Comparison of ENCODE assay signal across 9 cellular contexts in the genomic region with DNA sequence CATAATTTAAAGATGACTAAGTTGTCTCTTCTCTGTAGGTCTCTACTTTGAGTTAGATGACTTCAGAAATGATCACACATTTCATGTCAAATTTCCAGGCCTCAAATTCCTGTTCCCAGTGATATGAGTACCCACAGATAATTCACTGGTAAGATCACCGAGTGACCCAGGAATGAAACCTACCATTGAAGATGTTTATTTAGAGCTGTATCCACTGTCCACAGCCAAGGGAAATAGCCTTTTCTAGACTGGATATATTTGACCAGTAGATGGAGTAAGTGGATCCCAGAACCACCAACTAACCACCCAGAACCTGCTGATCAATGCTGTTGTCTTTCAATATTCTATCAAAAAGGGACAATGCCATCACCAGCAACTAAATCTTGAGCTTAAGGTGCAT.
DNase-seq lines count a peak whose midpoint lies in the region; ATAC-seq and TF ChIP-seq lines count a peak whose summit lies in the region.
"Had no signal": no experiment of that assay in that cellular context is flagged by ENCODE, and none has a peak within 500 bp of the region (broad histone marks: within the 10 kb centered on the region; RNA-seq: fewer than 3 reads in every experiment).

No MANE protein-coding gene starts in this region.

- H3K56ac ChIP-seq in H9 (ENCODE audit: insufficient read length, low read depth, low read length), result no peak overlapping the region

- no peak overlapping the region for H3K4ac ChIP-seq in H9 (ENCODE audit: low read depth, low read length)

- no peaks in the 10 kb centered on the region for H3K23me2 ChIP-seq in H9 (ENCODE audit: insufficient read length, low read depth, low read length, poor library complexity, severe bottlenecking)

- H3K4me3 Mint-ChIP-seq in H9, result no peak overlapping the region
- no peak overlapping the region for H3K4me3 Mint-ChIP-seq in stimulated activated memory B cell treated with anti-CD40 and anti-IgM and Interleukin-4, amounts not matched to agents 10 μg/mL and 1 μg/mL and 100 μg/mL, for 72 hours
- H3K4me3 Mint-ChIP-seq: IgD-negative memory B cell had no signal

- no peaks in the 10 kb centered on the region for H3K27me3 Mint-ChIP-seq in H9 (ENCODE audit: low read depth)
- H3K27me3 Mint-ChIP-seq in stimulated activated memory B cell treated with anti-CD40 and anti-IgM and Interleukin-4, amounts not matched to agents 10 μg/mL and 1 μg/mL and 100 μg/mL, for 72 hours, result no peaks in the 10 kb centered on the region

- no peak overlapping the region for H4K91ac ChIP-seq in H9 (ENCODE audit: insufficient read length, low read depth, low read length)

- no peak overlapping the region for H2BK15ac ChIP-seq in H9 (ENCODE audit: low read depth, low read length)

- H2AFZ ChIP-seq in H9 (ENCODE audit: low read length), result no peak overlapping the region

- H2BK20ac ChIP-seq in H9 (ENCODE audit: low read depth, low read length, poor library complexity, severe bottlenecking), result no peak overlapping the region

- H3K9me3 ChIP-seq in H9 (ENCODE audit: control insufficient read depth, low read depth, low read length) (no peaks in the 10 kb centered on the region), MG63 (peaks cover 3% of the 10 kb centered on the region; the same call in 1 of the 2 replicates)

- peaks cover 35 to 39% of the 10 kb centered on the region in 2 experiments for H3K4me1 Mint-ChIP-seq in H9
- H3K4me1 Mint-ChIP-seq in stimulated activated memory B cell treated with anti-CD40 and anti-IgM and Interleukin-4, amounts not matched to agents 10 μg/mL and 1 μg/mL and 100 μg/mL, for 72 hours, result peaks cover 11% of the 10 kb centered on the region

- H3K9me3 Mint-ChIP-seq in H9, result peaks cover 10 to 16% of the 10 kb centered on the region in 2 experiments; a peak in 4 of 5 replicates
- H3K9me3 Mint-ChIP-seq in stimulated activated memory B cell treated with anti-CD40 and anti-IgM and Interleukin-4, amounts not matched to agents 10 μg/mL and 1 μg/mL and 100 μg/mL, for 72 hours, result peaks cover 6% of the 10 kb centered on the region

- no peak overlapping the region for H3K4me2 ChIP-seq in H9 (ENCODE audit: insufficient read depth, insufficient read length, low read length)

- H2AK5ac ChIP-seq in H9 (ENCODE audit: insufficient read length, low read length), result no peak overlapping the region

- no peaks in the 10 kb centered on the region for H3K79me1 ChIP-seq in H9 (ENCODE audit: insufficient read depth, low read depth, low read length, poor library complexity, severe bottlenecking)

- no peaks in the 10 kb centered on the region for H3K27me3 ChIP-seq in H9 (ENCODE audit: insufficient read depth, low read length)
- peaks cover 3% of the 10 kb centered on the region for H3K27me3 ChIP-seq in foreskin keratinocyte
- no peaks in the 10 kb centered on the region for H3K27me3 ChIP-seq in MG63

- H3K4me1 ChIP-seq in H9 (ENCODE audit: insufficient read depth, low read length) (peaks cover 10% of the 10 kb centered on the region; the same call in 1 of the 2 replicates), foreskin keratinocyte (no peaks in the 10 kb centered on the region)

- no peaks in the 10 kb centered on the region for H3K79me2 ChIP-seq in H9 (ENCODE audit: insufficient read depth, low read length)

- H3K4me3 ChIP-seq in MG63, result no peak overlapping the region

- in situ Hi-C loops in KBM-7 (cut with MboI; ENCODE audit: low pct_unique_long_range_greater_than_20kb, low sequenced_read_pairs), result no loop called here

- H3K9ac ChIP-seq in H9 (ENCODE audit: extremely low read depth, insufficient read length, low read length), result no peak overlapping the region

- no peak overlapping the region for H3T11ph ChIP-seq in H9 (ENCODE audit: low read length)

- WGBS in H9 (ENCODE audit: extremely low coverage, insufficient read length, low lambda C conversion rate), result no CpG with 5 or more reads among the region's 1 CpG

- no peak overlapping the region for H3K14ac ChIP-seq in H9 (ENCODE audit: insufficient read depth, low read length)

- ATAC-seq in foreskin keratinocyte, result no peak
- ATAC-seq in stimulated activated memory B cell treated with anti-CD40 and anti-IgM and Interleukin-4, amounts not matched to agents 10 μg/mL and 1 μg/mL and 100 μg/mL, for 72 hours, result no peak

- H2BK120ac ChIP-seq in H9 (ENCODE audit: low read depth, low read length, poor library complexity, severe bottlenecking), result no peak overlapping the region

- H3K27ac Mint-ChIP-seq in H9, result peak overlapping the region in 1 of 3 experiments; percentile 10; a peak in 1 of 7 replicates
- H3K27ac Mint-ChIP-seq in stimulated activated memory B cell treated with anti-CD40 and anti-IgM and Interleukin-4, amounts not matched to agents 10 μg/mL and 1 μg/mL and 100 μg/mL, for 72 hours, result no peak overlapping the region
- H3K27ac Mint-ChIP-seq: IgD-negative memory B cell had no signal

- no peak overlapping the region for H2BK12ac ChIP-seq in H9 (ENCODE audit: insufficient read length, low read depth, low read length)

- peaks cover 15 to 20% (median 16%) of the 10 kb centered on the region in 3 experiments; a peak in 6 of 7 replicates for H3K36me3 Mint-ChIP-seq in H9 (ENCODE audit: insufficient read depth in 1 of 3, low read depth in 3 of 3)
- H3K36me3 Mint-ChIP-seq in stimulated activated memory B cell treated with anti-CD40 and anti-IgM and Interleukin-4, amounts not matched to agents 10 μg/mL and 1 μg/mL and 100 μg/mL, for 72 hours, result no peaks in the 10 kb centered on the region
- H3K36me3 Mint-ChIP-seq: IgD-negative memory B cell had no signal

- no peaks in the 10 kb centered on the region for H4K20me1 ChIP-seq in H9 (ENCODE audit: control insufficient read depth, insufficient read depth, insufficient read length)

- no peak overlapping the region for H2BK5ac ChIP-seq in H9 (ENCODE audit: insufficient read length, low read length)

- TF ChIP-seq CTCF in H9 (conservative IDR thresholded peaks at IDR 0.05), result peak; percentile 55
- peak; percentile 52 for TF ChIP-seq CTCF in foreskin keratinocyte (conservative IDR thresholded peaks at IDR 0.05)

- no peaks in the 10 kb centered on the region for H3K36me3 ChIP-seq in MG63

- no peak overlapping the region for H3K23ac ChIP-seq in H9 (ENCODE audit: insufficient read length, low read depth, low read length)

- no peak overlapping the region for H4K5ac ChIP-seq in H9 (ENCODE audit: insufficient read length, low read depth, low read length)

- no peak overlapping the region for H3K27ac ChIP-seq in H9 (ENCODE audit: insufficient read length, low read depth, low read length)
- no peak overlapping the region for H3K27ac ChIP-seq in foreskin keratinocyte

- H3K18ac ChIP-seq in H9 (ENCODE audit: insufficient read length, low read depth, low read length), result no peak overlapping the region

- DNase-seq in H9, result no peak
- DNase-seq in RPMI7951 (ENCODE audit: low read depth), result peak; percentile 40
- DNase-seq in foreskin keratinocyte, result no peak
- DNase-seq in stromal cell of bone marrow (ENCODE audit: low read depth), result peak; percentile 45
- DNase-seq in DMS153 treated with DMSO at 0.1 percent for 48 hours (lab: John Stamatoyannopoulos, UW; ENCODE audit: unreplicated experiment), result no peak
- no peak for DNase-seq in KBM-7
- DNase-seq in MG63, result no peak

- H4K8ac ChIP-seq in H9 (replicated peaks; ENCODE audit: insufficient read length, low read depth, low read length), result no peak overlapping the region

Comparison
In these comparisons a context has a peak if more than half of its experiments do, and no peak if none do; other contexts are left out.
1. DNase-seq: peak in RPMI7951 (single experiment) and stromal cell of bone marrow (single experiment); none in H9 (single experiment), foreskin keratinocyte (0 of 2), DMS153 treated with DMSO at 0.1 percent for 48 hours (single experiment), KBM-7 (single experiment) and MG63 (single experiment).